ENCODE assay signal across 11 cellular contexts in the genomic region with DNA sequence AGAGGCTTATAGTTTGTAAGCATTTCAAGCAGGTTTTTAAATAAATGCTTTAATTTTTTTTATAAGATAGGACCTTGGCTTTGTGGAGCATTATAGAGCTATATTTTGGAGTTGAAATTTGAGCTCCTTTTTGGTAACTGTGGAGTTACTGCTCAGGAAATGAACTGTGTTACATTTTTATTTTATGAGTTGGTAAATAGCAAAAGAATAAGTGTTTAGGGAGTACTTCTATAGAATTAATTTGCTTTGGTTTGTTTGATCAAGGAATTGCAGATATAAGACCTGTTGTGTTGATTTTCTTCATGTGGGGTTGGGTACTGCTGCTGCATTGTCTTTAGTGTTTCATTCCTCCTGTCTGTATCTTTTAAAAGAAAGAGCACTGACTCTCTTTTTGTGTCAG. TPM values are rescaled to one million over a fixed set of nuclear protein-coding genes. Genes with fewer than 3 reads are reported as not detected.
DNase-seq lines count a peak whose midpoint lies in the region; ATAC-seq, FAIRE-seq and TF ChIP-seq lines count a peak whose summit lies in the region.
"Had no signal": no experiment of that assay in that cellular context is flagged by ENCODE, and none has a peak within 500 bp of the region (broad histone marks: within the 10 kb centered on the region; RNA-seq: fewer than 3 reads in every experiment).

No MANE protein-coding gene starts in this region.

- no peaks in the 10 kb centered on the region for H3K9me3 Mint-ChIP-seq in activated naive CD8-positive, alpha-beta T cell treated with anti-CD3 and anti-CD28 coated beads, Interleukin-2, amount 10 ng/mL, durations not matched to agents 7 days and 5 days

- H3K27me3 ChIP-seq in right atrium auricular region (no peaks in the 10 kb centered on the region), aorta (ENCODE audit: control insufficient read depth in 1 of 2, insufficient read depth in 2 of 2, low read length in 1 of 2) (no peaks in the 10 kb centered on the region)

- peaks cover 3% of the 10 kb centered on the region for H3K27me3 Mint-ChIP-seq in activated naive CD8-positive, alpha-beta T cell treated with anti-CD3 and anti-CD28 coated beads, Interleukin-2, amount 10 ng/mL, durations not matched to agents 7 days and 5 days

- DNase-seq in right atrium auricular region (ENCODE audit: low spot score) (no peak), Right ventricle myocardium superior (no peak), kidney (no peak), aorta (no peak), NOMO-1 (lab: John Stamatoyannopoulos, UW; ENCODE audit: unreplicated experiment in 2 of 2) (no peak), GOT3 (lab: John Stamatoyannopoulos, UW) (no peak)
- no peak for DNase-seq in activated naive CD8-positive, alpha-beta T cell treated with anti-CD3 and anti-CD28 coated beads, Interleukin-2, amount 10 ng/mL, durations not matched to agents 7 days and 5 days
- DNase-seq: activated CD4-positive, alpha-beta T cell treated with anti-CD3 and anti-CD28 coated beads for 4 hours; DMS79 treated with DMSO at 0.1 percent for 48 hours; NCI-H1092 treated with DMSO at 0.1 percent for 48 hours had no signal

- no peaks in the 10 kb centered on the region for H3K9me3 ChIP-seq in right atrium auricular region
- no peaks in the 10 kb centered on the region for H3K9me3 ChIP-seq in kidney (ENCODE audit: control insufficient read depth in 1 of 2, low read length in 2 of 2)
- no peaks in the 10 kb centered on the region for H3K9me3 ChIP-seq in aorta (ENCODE audit: control insufficient read depth, low read length)

- no peak for TF ChIP-seq CTCF in right atrium auricular region (IDR thresholded peaks at IDR 0.05)
- TF ChIP-seq CTCF in kidney (IDR thresholded peaks at IDR 0.05; ENCODE audit: borderline replicate concordance, extremely low read depth, insufficient read depth), result no peak

- FAIRE-seq in kidney (lab: Jason Lieb, UNC), result no peak

- peak overlapping the region; percentile 88 to 98 for H3K4me3 ChIP-seq in right atrium auricular region
- H3K4me3 ChIP-seq in kidney (ENCODE audit: low read length in 2 of 2), result peak overlapping the region; percentile 41 to 75
- peak overlapping the region; percentile 77 to 96 for H3K4me3 ChIP-seq in aorta (ENCODE audit: low read length in 2 of 2)

- POLR2A ChIA-PET in activated naive CD8-positive, alpha-beta T cell treated with anti-CD3 and anti-CD28 coated beads, Interleukin-2, amount 10 ng/mL, durations not matched to agents 7 days and 5 days (lab: Charles Lee), result interaction anchor here (0.6 kb wide), 1 partner anchor 64 kb away, joined by 3 read pairs; no protein-coding TSS in a partner anchor

- H3K36me3 ChIP-seq in right atrium auricular region, result peaks cover 72% of the 10 kb centered on the region
- peaks cover 5% of the 10 kb centered on the region in 2 donors for H3K36me3 ChIP-seq in kidney (ENCODE audit: control insufficient read depth in 1 of 2, insufficient read depth in 2 of 2, low read length in 2 of 2)
- no peaks in the 10 kb centered on the region for H3K36me3 ChIP-seq in aorta (ENCODE audit: control insufficient read depth in 1 of 2, insufficient read depth in 2 of 2, low read length in 1 of 2)

- no peak for ATAC-seq in Right ventricle myocardium superior (ENCODE audit: poor library complexity)
- no peak for ATAC-seq in activated naive CD8-positive, alpha-beta T cell treated with anti-CD3 and anti-CD28 coated beads, Interleukin-2, amount 10 ng/mL, durations not matched to agents 7 days and 5 days (ENCODE audit: low read depth)
- no peak for ATAC-seq in aorta (ENCODE audit: low FRiP score)
- ATAC-seq in HG03378 (IDR thresholded peaks at IDR 0.05; ENCODE audit: unreplicated experiment), result no peak

- no peak overlapping the region for H3K27ac Mint-ChIP-seq in activated naive CD8-positive, alpha-beta T cell treated with anti-CD3 and anti-CD28 coated beads, Interleukin-2, amount 10 ng/mL, durations not matched to agents 7 days and 5 days

- H3K27ac ChIP-seq in right atrium auricular region (peak overlapping the region; percentile 98 to 100), kidney (ENCODE audit: low read depth in 2 of 2, low read length in 2 of 2) (no peak overlapping the region), aorta (ENCODE audit: low read depth in 1 of 2, low read length in 2 of 2) (peak overlapping the region in 1 of 2 donors; percentile 45)

- peaks cover 52% of the 10 kb centered on the region for H3K4me1 Mint-ChIP-seq in activated naive CD8-positive, alpha-beta T cell treated with anti-CD3 and anti-CD28 coated beads, Interleukin-2, amount 10 ng/mL, durations not matched to agents 7 days and 5 days

- H3K9ac ChIP-seq in kidney (ENCODE audit: low read length in 2 of 2), result no peak overlapping the region

- H3K36me3 Mint-ChIP-seq in activated naive CD8-positive, alpha-beta T cell treated with anti-CD3 and anti-CD28 coated beads, Interleukin-2, amount 10 ng/mL, durations not matched to agents 7 days and 5 days, result peaks cover 40% of the 10 kb centered on the region

- intact Hi-C loops in Right ventricle myocardium superior (cut with DNase I) (loop anchor here (5.0 kb wide), 2 partner anchors 37 to 62 kb away; no protein-coding TSS in a partner anchor), kidney (cut with DNase I) (no loop called here), aorta (cut with DNase I) (loop anchor here (5.0 kb wide), 4 partner anchors 33 to 177 kb away; no protein-coding TSS in a partner anchor)

- H3K4me3 Mint-ChIP-seq in activated naive CD8-positive, alpha-beta T cell treated with anti-CD3 and anti-CD28 coated beads, Interleukin-2, amount 10 ng/mL, durations not matched to agents 7 days and 5 days, result peak overlapping the region; percentile 88

- H3K4me1 ChIP-seq in right atrium auricular region, result peaks cover 0 to 47% of the 10 kb centered on the region in 2 donors
- H3K4me1 ChIP-seq in kidney (ENCODE audit: control insufficient read depth in 1 of 2, insufficient read depth in 1 of 2, low read depth in 1 of 2, low read length in 2 of 2), result peaks cover 15 to 20% of the 10 kb centered on the region in 2 donors
- H3K4me1 ChIP-seq in aorta (ENCODE audit: control insufficient read depth in 1 of 2, insufficient read depth in 2 of 2, low read length in 2 of 2), result peaks cover 0 to 6% of the 10 kb centered on the region in 2 donors

RNA-seq across cellular contexts. Expression of gene ATP2A2, which starts 3.5 kb away (rescaled TPM):
- 1,000 to 10,000 TPM; 1,597 to 3,086 TPM for total RNA-seq in right atrium auricular region
- total RNA-seq in Right ventricle myocardium superior, result 3,087 TPM
- total RNA-seq in activated naive CD8-positive, alpha-beta T cell treated with anti-CD3 and anti-CD28 coated beads, Interleukin-2, amount 10 ng/mL, durations not matched to agents 7 days and 5 days, result 10 to 100 TPM; 96.1 to 100.0 TPM
- total RNA-seq in kidney, result 221 TPM
- 37.2 TPM for polyA plus RNA-seq in kidney (ENCODE audit: insufficient read depth, low read depth, low replicate concordance)
- total RNA-seq in aorta, result 100 to 1,000 TPM; 231 to 285 TPM
- 100 to 1,000 TPM in 1 of 2 donors, 10 to 100 TPM in 1; 41.3 to 104 TPM for polyA plus RNA-seq in aorta

Comparison
In these comparisons a context has a peak if more than half of its experiments do, and no peak if none do; other contexts are left out.
1. H3K27ac ChIP-seq: peak in right atrium auricular region (2 of 2); none in kidney (0 of 2).
2. Peak in every context shown above with its lines, with median percentiles within 50 percentile points of each other: H3K4me3 ChIP-seq.